Comparison of ENCODE assay signal across 8 cellular contexts in the genomic region with DNA sequence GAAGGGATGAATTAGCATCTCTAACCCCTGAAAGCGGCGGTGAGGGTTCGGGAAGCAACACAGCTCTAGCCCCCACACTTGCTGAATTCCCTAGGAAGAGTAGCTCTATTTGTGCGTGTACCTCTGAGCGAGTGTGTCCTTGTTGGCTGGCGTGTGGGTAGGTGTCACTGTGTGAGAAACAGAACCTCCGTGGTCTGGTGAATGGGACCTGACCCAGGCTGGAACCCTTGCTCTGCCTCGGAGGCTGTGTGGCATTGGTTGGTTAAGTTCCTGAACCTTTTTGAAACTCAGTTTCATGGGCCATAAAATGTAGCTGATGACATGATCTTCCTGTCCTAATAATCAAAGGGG. TPM values are rescaled to one million over a fixed set of nuclear protein-coding genes. Genes with fewer than 3 reads are reported as not detected.
A peak's percentile ranks its signal among the peaks of the same experiment; 100 is the strongest.
DNase-seq lines count a peak whose midpoint lies in the region; ATAC-seq, FAIRE-seq and TF ChIP-seq lines count a peak whose summit lies in the region.

No MANE protein-coding gene starts in this region.

- H3K4me1 Mint-ChIP-seq in immature natural killer cell: peaks cover 46 to 52% of the 10 kb centered on the region in 2 donors

- no peaks in the 10 kb centered on the region for H3K36me3 Mint-ChIP-seq in immature natural killer cell

- no peaks in the 10 kb centered on the region for H3K9me3 Mint-ChIP-seq in immature natural killer cell

- no peaks in the 10 kb centered on the region for H4K20me1 ChIP-seq in SU-DHL-6 (ENCODE audit: low read depth, low read length)

- H3K79me2 ChIP-seq in SU-DHL-6 (ENCODE audit: insufficient read depth, low read length): peaks cover 29% of the 10 kb centered on the region

- no peaks in the 10 kb centered on the region for H3K9me2 ChIP-seq in SU-DHL-6 (replicated peaks; ENCODE audit: insufficient read depth, low read length)

- peaks cover 25% of the 10 kb centered on the region for H3K4me1 ChIP-seq in A549

- H3K36me3 ChIP-seq in SU-DHL-6 (ENCODE audit: low read length): no peaks in the 10 kb centered on the region

- no peak for DNase-seq in A549 (ENCODE audit: low read depth in 1 of 2, low spot score in 1 of 2)
- no peak for DNase-seq in immature natural killer cell
- no peak for DNase-seq in GM13976 (ENCODE audit: low spot score)
- DNase-seq in NCI-H1105 (lab: John Stamatoyannopoulos, UW): no peak
- DNase-seq in NCI-H1092 (lab: John Stamatoyannopoulos, UW): no peak
- DNase-seq in NCI-H1105 treated with DMSO at 0.1 percent for 48 hours (lab: John Stamatoyannopoulos, UW): no peak

- WGBS in A549 (ENCODE audit: missing lambda C conversion rate): 19% methylated on average over 7 of the region's 8 CpGs

- TF ChIP-seq CTCF in A549 (IDR thresholded peaks at IDR 0.05) (no peak), SU-DHL-6 (IDR thresholded peaks at IDR 0.05; ENCODE audit: insufficient read depth, low read length, poor library complexity, severe bottlenecking) (no peak), GM13976 (IDR thresholded peaks at IDR 0.05; ENCODE audit: borderline replicate concordance, control extremely low read depth, extremely low read depth, insufficient read depth, missing control alignments) (no peak)

- peak overlapping the region; percentile 86 to 96 (median 94) for H3K27ac Mint-ChIP-seq in immature natural killer cell

- ATAC-seq in A549 (peak; percentile 19 to 35; a peak in 5 of 6 replicates), GM21717 (IDR thresholded peaks at IDR 0.05; ENCODE audit: unreplicated experiment) (peak; percentile 15)

- no peaks in the 10 kb centered on the region for H3F3A ChIP-seq in SU-DHL-6 (ENCODE audit: insufficient read depth)

- H2AFZ ChIP-seq in SU-DHL-6 (ENCODE audit: low read depth, low read length, severe bottlenecking): peak overlapping the region; percentile 92

- POLR2A ChIA-PET in A549 (lab: Yijun Ruan, JAX): interaction anchor here (0.8 to 1.6 kb wide), 2 partner anchors 9 kb away, joined by 5 read pairs; partner anchors contain the start of genes CYB561D2 and NPRL2

- in situ Hi-C loops in GM13976 (cut with MboI; ENCODE audit: low sequenced_read_pairs, unreplicated experiment): no loop called here

- no peak for TF ChIP-seq RAD21 in A549 (conservative IDR thresholded peaks at IDR 0.05 in 1 of 2, IDR thresholded peaks at IDR 0.05 in 1 of 2)

- peak overlapping the region; percentile 79; the same call in 1 of the 2 replicates for H3K9ac ChIP-seq in SU-DHL-6 (ENCODE audit: low read length)

- no peaks in the 10 kb centered on the region for H3K27me3 ChIP-seq in SU-DHL-6 (ENCODE audit: low read length)

- H3K9me3 ChIP-seq in A549: no peaks in the 10 kb centered on the region
- H3K9me3 ChIP-seq in SU-DHL-6 (ENCODE audit: insufficient read depth, low read length): no peaks in the 10 kb centered on the region

- CTCF ChIA-PET in A549 (lab: Yijun Ruan, JAX): interaction anchor here (1.6 kb wide), 1 partner anchor 10 kb away, joined by 4 read pairs; no protein-coding TSS in a partner anchor

- no peak for FAIRE-seq in A549 (lab: Jason Lieb, UNC)

- no peak for TF ChIP-seq EP300 in A549 (IDR thresholded peaks at IDR 0.05)

- TF ChIP-seq POLR2A in A549 (IDR thresholded peaks at IDR 0.05; ENCODE audit: low read length): no peak

- H3K27ac ChIP-seq in A549 (peak overlapping the region in 1 of 2 experiments; percentile 53; a peak in 3 of 6 replicates), SU-DHL-6 (ENCODE audit: low read depth, low read length) (no peak overlapping the region)

- H3K4me3 Mint-ChIP-seq in immature natural killer cell: peak overlapping the region; percentile 93 to 97 (median 96)

- no peak overlapping the region; the same call in 2 of the 3 replicates for H3K4me3 ChIP-seq in A549
- H3K4me3 ChIP-seq in SU-DHL-6 (ENCODE audit: insufficient read depth, low read length, poor library complexity, severe bottlenecking): peak overlapping the region; percentile 49

- H3K4me2 ChIP-seq in A549 (peak overlapping the region; percentile 64; the same call in 2 of the 3 replicates), SU-DHL-6 (ENCODE audit: low read depth, low read length, poor library complexity, severe bottlenecking) (peak overlapping the region; percentile 73)

- peaks cover 2 to 10% (median 5%) of the 10 kb centered on the region in 3 donors for H3K27me3 Mint-ChIP-seq in immature natural killer cell (ENCODE audit: low read depth in 3 of 3)

TF ChIP-seq in A549, 52 proteins besides CTCF, POLR2A, EP300 and RAD21 (continues in another document):
- TF ChIP-seq MAFK (IDR thresholded peaks at IDR 0.05; ENCODE audit: partially characterized antibody): no peak
- TF ChIP-seq, protein P1, sequence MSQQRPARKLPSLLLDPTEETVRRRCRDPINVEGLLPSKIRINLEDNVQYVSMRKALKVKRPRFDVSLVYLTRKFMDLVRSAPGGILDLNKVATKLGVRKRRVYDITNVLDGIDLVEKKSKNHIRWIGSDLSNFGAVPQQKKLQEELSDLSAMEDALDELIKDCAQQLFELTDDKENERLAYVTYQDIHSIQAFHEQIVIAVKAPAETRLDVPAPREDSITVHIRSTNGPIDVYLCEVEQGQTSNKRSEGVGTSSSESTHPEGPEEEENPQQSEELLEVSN (IDR thresholded peaks at IDR 0.05; ENCODE audit: borderline replicate concordance, low read depth): no peak
- no peak for TF ChIP-seq JUNB (IDR thresholded peaks at IDR 0.05)
- TF ChIP-seq, protein P2, sequence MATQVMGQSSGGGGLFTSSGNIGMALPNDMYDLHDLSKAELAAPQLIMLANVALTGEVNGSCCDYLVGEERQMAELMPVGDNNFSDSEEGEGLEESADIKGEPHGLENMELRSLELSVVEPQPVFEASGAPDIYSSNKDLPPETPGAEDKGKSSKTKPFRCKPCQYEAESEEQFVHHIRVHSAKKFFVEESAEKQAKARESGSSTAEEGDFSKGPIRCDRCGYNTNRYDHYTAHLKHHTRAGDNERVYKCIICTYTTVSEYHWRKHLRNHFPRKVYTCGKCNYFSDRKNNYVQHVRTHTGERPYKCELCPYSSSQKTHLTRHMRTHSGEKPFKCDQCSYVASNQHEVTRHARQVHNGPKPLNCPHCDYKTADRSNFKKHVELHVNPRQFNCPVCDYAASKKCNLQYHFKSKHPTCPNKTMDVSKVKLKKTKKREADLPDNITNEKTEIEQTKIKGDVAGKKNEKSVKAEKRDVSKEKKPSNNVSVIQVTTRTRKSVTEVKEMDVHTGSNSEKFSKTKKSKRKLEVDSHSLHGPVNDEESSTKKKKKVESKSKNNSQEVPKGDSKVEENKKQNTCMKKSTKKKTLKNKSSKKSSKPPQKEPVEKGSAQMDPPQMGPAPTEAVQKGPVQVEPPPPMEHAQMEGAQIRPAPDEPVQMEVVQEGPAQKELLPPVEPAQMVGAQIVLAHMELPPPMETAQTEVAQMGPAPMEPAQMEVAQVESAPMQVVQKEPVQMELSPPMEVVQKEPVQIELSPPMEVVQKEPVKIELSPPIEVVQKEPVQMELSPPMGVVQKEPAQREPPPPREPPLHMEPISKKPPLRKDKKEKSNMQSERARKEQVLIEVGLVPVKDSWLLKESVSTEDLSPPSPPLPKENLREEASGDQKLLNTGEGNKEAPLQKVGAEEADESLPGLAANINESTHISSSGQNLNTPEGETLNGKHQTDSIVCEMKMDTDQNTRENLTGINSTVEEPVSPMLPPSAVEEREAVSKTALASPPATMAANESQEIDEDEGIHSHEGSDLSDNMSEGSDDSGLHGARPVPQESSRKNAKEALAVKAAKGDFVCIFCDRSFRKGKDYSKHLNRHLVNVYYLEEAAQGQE (IDR thresholded peaks at IDR 0.05): no peak
- no peak for TF ChIP-seq RCOR1 (IDR thresholded peaks at IDR 0.05; ENCODE audit: low read depth, low read length)
- TF ChIP-seq CBX8 (IDR thresholded peaks at IDR 0.05): no peak
- no peak for TF ChIP-seq HOXB13 (CRISPR knock-in tag; IDR thresholded peaks at IDR 0.05; ENCODE audit: low read depth)
- no peak for TF ChIP-seq EHMT2 (IDR thresholded peaks at IDR 0.05; ENCODE audit: low read depth)
- TF ChIP-seq RFX5 (IDR thresholded peaks at IDR 0.05): no peak
- TF ChIP-seq HOXA7 (CRISPR knock-in tag; IDR thresholded peaks at IDR 0.05): no peak

RNA-seq across cellular contexts. Expression of gene TMEM115, which starts 0.4 kb away (rescaled TPM):
- 17.4 and 18.8 TPM in 2 replicates for polyA plus RNA-seq in A549 (2011; rRNA removed)
- 27.1 and 37.1 TPM in 2 replicates for polyA plus RNA-seq in A549 (2012; cell fraction: cytosol; rRNA removed)
- 37.4 and 48.2 TPM in 2 replicates for polyA plus RNA-seq in A549 (2012; cell fraction: nucleus; rRNA removed)
- polyA plus RNA-seq in A549 (2017; fragmentation: RNase III; extraction: RNeasy Plus Mini Kit Qiagen cat#74134 plus additional on column Dnase treatment): 22.0 to 26.8 TPM (median 26.8 TPM) in 3 replicates
- 28.8 and 30.0 TPM in 2 replicates for polyA minus RNA-seq in A549 (2011; rRNA and poly(A)+ RNA removed)
- polyA plus RNA-seq in immature natural killer cell: 10 to 100 TPM; 27.9 to 48.6 (median 36.6) TPM

RNA-seq across cellular contexts. Expression of gene CYB561D2, which starts 9.1 kb away (rescaled TPM):
- polyA plus RNA-seq in A549 (2011; rRNA removed) (14.4 and 23.1 TPM in 2 replicates), A549 (2017; fragmentation: RNase III; extraction: RNeasy Plus Mini Kit Qiagen cat#74134 plus additional on column Dnase treatment) (17.2 to 17.9 TPM (median 17.7 TPM) in 3 replicates), immature natural killer cell (100 to 1,000 TPM; 120 to 158 (median 131) TPM)
- 37.7 and 45.1 TPM in 2 replicates for polyA plus RNA-seq in A549 (2012; cell fraction: cytosol; rRNA removed)
- polyA plus RNA-seq in A549 (2012; cell fraction: nucleus; rRNA removed): 56.1 and 71.5 TPM in 2 replicates
- polyA minus RNA-seq in A549 (2011; rRNA and poly(A)+ RNA removed): 19.1 and 19.3 TPM in 2 replicates

RNA-seq across cellular contexts. Expression of gene NPRL2, which starts 9.2 kb away (rescaled TPM):
- polyA plus RNA-seq in A549 (2011; rRNA removed) (19.9 and 28.5 TPM in 2 replicates), A549 (2017; fragmentation: RNase III; extraction: RNeasy Plus Mini Kit Qiagen cat#74134 plus additional on column Dnase treatment) (17.5 to 19.5 TPM (median 17.7 TPM) in 3 replicates), immature natural killer cell (100 to 1,000 TPM in 2 of 3 donors, 10 to 100 TPM in 1; 77.5 to 104 (median 101) TPM)
- polyA plus RNA-seq in A549 (2012; cell fraction: cytosol; rRNA removed): 30.0 and 31.9 TPM in 2 replicates
- polyA plus RNA-seq in A549 (2012; cell fraction: nucleus; rRNA removed): 46.0 and 46.7 TPM in 2 replicates
- 25.1 and 31.7 TPM in 2 replicates for polyA minus RNA-seq in A549 (2011; rRNA and poly(A)+ RNA removed)

RNA-seq across cellular contexts. Expression of gene ZMYND10, which starts 14.2 kb away (rescaled TPM):
- polyA plus RNA-seq in A549 (2011; rRNA removed) (0.41 and 0.43 TPM in 2 replicates), A549 (2017; fragmentation: RNase III; extraction: RNeasy Plus Mini Kit Qiagen cat#74134 plus additional on column Dnase treatment) (0.71 to 0.84 TPM (median 0.77 TPM) in 3 replicates), immature natural killer cell (1 to 10 TPM; 2.3 to 3.7 (median 3.6) TPM)
- polyA plus RNA-seq in A549 (2012; cell fraction: cytosol; rRNA removed): 1.0 TPM in 2 replicates
- polyA plus RNA-seq in A549 (2012; cell fraction: nucleus; rRNA removed): 1.5 and 2.1 TPM in 2 replicates
- polyA minus RNA-seq in A549 (2011; rRNA and poly(A)+ RNA removed): 1.0 and 2.0 TPM in 2 replicates

RNA-seq across cellular contexts. Expression of gene RASSF1, which starts 19.1 kb away (rescaled TPM):
- polyA plus RNA-seq in A549 (2011; rRNA removed) (11.9 and 15.4 TPM in 2 replicates), A549 (2017; fragmentation: RNase III; extraction: RNeasy Plus Mini Kit Qiagen cat#74134 plus additional on column Dnase treatment) (14.4 to 15.7 TPM (median 15.5 TPM) in 3 replicates), immature natural killer cell (100 to 1,000 TPM; 172 to 253 (median 187) TPM)
- polyA plus RNA-seq in A549 (2012; cell fraction: cytosol; rRNA removed): 31.2 and 35.2 TPM in 2 replicates
- polyA plus RNA-seq in A549 (2012; cell fraction: nucleus; rRNA removed): 35.4 and 41.5 TPM in 2 replicates
- 3.4 and 6.4 TPM in 2 replicates for polyA minus RNA-seq in A549 (2011; rRNA and poly(A)+ RNA removed)
